Comparison of ENCODE assay signal across 8 cellular contexts in the genomic region with DNA sequence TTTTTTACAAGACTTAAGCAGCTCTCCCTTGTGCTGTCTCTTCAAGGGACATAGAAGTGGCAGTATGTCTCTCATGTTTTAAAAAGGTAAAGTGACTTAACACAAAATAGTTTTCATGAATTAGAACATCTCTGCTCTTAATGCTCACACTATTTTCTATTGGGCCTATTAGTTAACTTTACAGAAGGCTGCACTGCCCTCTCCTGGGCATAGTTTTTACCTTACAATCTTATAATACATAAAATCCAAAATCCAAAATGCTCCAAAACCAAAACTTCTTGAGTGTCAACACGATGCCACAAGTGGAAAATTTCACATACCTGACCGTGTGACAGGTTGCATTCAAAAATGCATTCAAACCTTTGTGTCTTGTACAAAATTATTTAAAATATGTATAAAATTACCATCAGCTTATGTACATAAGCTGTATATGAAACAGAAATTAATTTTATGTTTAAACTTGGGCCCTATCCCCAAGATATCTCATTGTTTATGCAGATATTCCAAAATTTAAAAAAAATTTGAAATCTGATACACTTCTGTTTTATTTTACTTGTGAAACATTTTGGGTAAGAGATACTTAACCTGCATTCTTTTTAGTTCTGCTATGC.
DNase-seq lines count a peak whose midpoint lies in the region; ATAC-seq and TF ChIP-seq lines count a peak whose summit lies in the region.

No MANE protein-coding gene starts in this region.

- H3K4me1 ChIP-seq in OCI-LY3 (ENCODE audit: low read length), result no peaks in the 10 kb centered on the region

- H4K20me1 ChIP-seq in OCI-LY3 (ENCODE audit: insufficient read depth, low read length), result no peaks in the 10 kb centered on the region

- no peak overlapping the region for H2AFZ ChIP-seq in OCI-LY3 (ENCODE audit: low read depth, low read length)

- H3K36me3 ChIP-seq in OCI-LY3 (replicated peaks; ENCODE audit: low read depth, low read length), result no peaks in the 10 kb centered on the region

- no peak overlapping the region for H3K27ac ChIP-seq in OCI-LY3 (ENCODE audit: low read length)

- H3K9ac ChIP-seq in OCI-LY3 (ENCODE audit: low read length), result no peak overlapping the region

- ATAC-seq in HG02885 (IDR thresholded peaks at IDR 0.05; ENCODE audit: poor library complexity, unreplicated experiment) (peak; percentile 68), HG02623 (IDR thresholded peaks at IDR 0.05; ENCODE audit: unreplicated experiment) (no peak)

- peaks cover 11% of the 10 kb centered on the region for H3K79me2 ChIP-seq in OCI-LY3 (ENCODE audit: low read length)

- H3K4me2 ChIP-seq in OCI-LY3 (ENCODE audit: low read length), result no peak overlapping the region

- no peak overlapping the region for H3K4me3 ChIP-seq in OCI-LY3 (ENCODE audit: low read length)
- H3K4me3 ChIP-seq in retinal pigment epithelial cell (ENCODE audit: low read length), result no peak overlapping the region

- TF ChIP-seq CTCF in OCI-LY3 (IDR thresholded peaks at IDR 0.05; ENCODE audit: low read depth, low read length), result peak; percentile 72
- peak; percentile 49 for TF ChIP-seq CTCF in retinal pigment epithelial cell (conservative IDR thresholded peaks at IDR 0.05; ENCODE audit: low read depth, low read length)

- DNase-seq in activated CD4-positive, CD25-positive, alpha-beta regulatory T cell (lab: John Stamatoyannopoulos, UW), result peak; percentile 8 to 30 (median 15)
- DNase-seq in activated CD4-positive, CD25-positive, alpha-beta regulatory T cell treated with anti-CD3 and anti-CD28 coated beads, Interleukin-2, amount 50 U/mL, for 72 hours, result no peak
- peak; percentile 12 for DNase-seq in activated T-helper 9 cell treated with anti-CD3 and anti-CD28 coated beads, Interleukin-2, amount 50 U/mL, for 16 hours (ENCODE audit: low read depth)
- peak; percentile 54 for DNase-seq in glomerular visceral epithelial cell (ENCODE audit: extremely low spot score)
- DNase-seq in retinal pigment epithelial cell (ENCODE audit: low read depth), result no peak

- H3K9me3 ChIP-seq in OCI-LY3 (ENCODE audit: insufficient read depth, low read length), result no peaks in the 10 kb centered on the region

- H3K27me3 ChIP-seq in OCI-LY3 (ENCODE audit: low read depth, low read length), result no peaks in the 10 kb centered on the region

Comparison
In these comparisons a context has a peak if more than half of its experiments do, and no peak if none do; other contexts are left out.
1. DNase-seq: peak in activated CD4-positive, CD25-positive, alpha-beta regulatory T cell (4 of 4), activated T-helper 9 cell treated with anti-CD3 and anti-CD28 coated beads, Interleukin-2, amount 50 U/mL, for 16 hours (single experiment) and glomerular visceral epithelial cell (single experiment); none in activated CD4-positive, CD25-positive, alpha-beta regulatory T cell treated with anti-CD3 and anti-CD28 coated beads, Interleukin-2, amount 50 U/mL, for 72 hours (single experiment) and retinal pigment epithelial cell (single experiment).